In the genomic region with DNA sequence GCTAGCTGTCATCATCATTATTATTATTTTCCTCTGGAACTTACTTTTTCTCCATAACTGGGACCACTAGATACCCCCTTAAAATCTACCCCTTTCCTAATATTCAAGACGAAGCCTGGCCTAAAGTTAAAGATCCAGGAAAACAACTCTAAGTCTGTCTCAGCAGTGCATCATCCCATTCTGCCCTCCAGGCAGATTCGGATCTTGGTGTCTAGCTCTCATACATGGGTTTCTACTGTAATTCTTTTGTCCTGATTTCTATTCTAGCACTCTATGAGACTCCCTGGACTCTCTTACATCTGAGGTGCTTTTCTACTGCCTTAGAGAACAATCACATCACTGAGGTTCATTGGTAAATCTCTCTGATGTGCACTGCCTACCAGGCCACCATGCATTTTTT, we compare ENCODE assay signal across 25 cellular contexts. TPM values are rescaled to one million over a fixed set of nuclear protein-coding genes. Genes with fewer than 3 reads are reported as not detected.
"Had no signal": no experiment of that assay in that cellular context is flagged by ENCODE, and none has a peak within 500 bp of the region (broad histone marks: within the 10 kb centered on the region; RNA-seq: fewer than 3 reads in every experiment).

No MANE protein-coding gene starts in this region.

- H3K27me3 ChIP-seq: colonic mucosa, esophagus muscularis mucosa, gastroesophageal sphincter, heart left ventricle, hepatocyte, left lung had no signal

- H3K4me3 ChIP-seq: colonic mucosa, esophagus muscularis mucosa, gastroesophageal sphincter, heart left ventricle, hepatocyte, left lung, lower lobe of right lung, mucosa of descending colon had no signal

- H2AFZ ChIP-seq: hepatocyte had no signal

- H3K27ac Mint-ChIP-seq: dendritic cell treated with granulocyte-macrophage colony-stimulating factor and Interleukin-4, amounts not matched to agents 40 ng/mL and 50 ng/mL, for 4 days; effector memory CD8-positive, alpha-beta T cell; endodermal cell; immature natural killer cell; mesothelial cell of epicardium; naive B cell; naive thymus-derived CD8-positive, alpha-beta T cell had no signal

- H3K9me3 Mint-ChIP-seq: dendritic cell treated with granulocyte-macrophage colony-stimulating factor and Interleukin-4, amounts not matched to agents 40 ng/mL and 50 ng/mL, for 4 days; endodermal cell; mesothelial cell of epicardium; naive thymus-derived CD8-positive, alpha-beta T cell had no signal

- H3K36me3 ChIP-seq: colonic mucosa, esophagus muscularis mucosa, gastroesophageal sphincter, heart left ventricle, left lung, lower lobe of right lung had no signal

- H3K9me3 ChIP-seq: colonic mucosa, esophagus muscularis mucosa, gastroesophageal sphincter, heart left ventricle, left lung, lower lobe of right lung, mucosa of descending colon had no signal

- H3K79me2 ChIP-seq: hepatocyte had no signal

- H3K27ac ChIP-seq: colonic mucosa, esophagus muscularis mucosa, gastroesophageal sphincter, heart left ventricle, hepatocyte, left lung, lower lobe of right lung had no signal

- FAIRE-seq: endometrium, endothelial cell of umbilical vein, frontal cortex had no signal

- H3K27me3 Mint-ChIP-seq: dendritic cell treated with granulocyte-macrophage colony-stimulating factor and Interleukin-4, amounts not matched to agents 40 ng/mL and 50 ng/mL, for 4 days; effector memory CD8-positive, alpha-beta T cell; naive B cell had no signal

- ATAC-seq: effector memory CD8-positive, alpha-beta T cell; gastroesophageal sphincter; heart left ventricle; left cardiac atrium; left lung; left ventricle myocardium superior; lower lobe of right lung; mucosa of descending colon; naive thymus-derived CD8-positive, alpha-beta T cell had no signal

- H3K4me1 Mint-ChIP-seq: endodermal cell; immature natural killer cell; naive thymus-derived CD8-positive, alpha-beta T cell had no signal

- H3K4me2 ChIP-seq: hepatocyte had no signal

- DNase-seq: colonic mucosa; cortex of kidney; effector CD8-positive, alpha-beta T cell; effector memory CD8-positive, alpha-beta T cell; endodermal cell; heart left ventricle; hypothalamus; immature natural killer cell; islet precursor cell; left cardiac atrium; left lung; left ventricle myocardium superior; lower lobe of right lung; mesenchymal stem cell; mucosa of descending colon; naive B cell; naive thymus-derived CD8-positive, alpha-beta T cell had no signal

- H3K4me3 Mint-ChIP-seq: dendritic cell treated with granulocyte-macrophage colony-stimulating factor and Interleukin-4, amounts not matched to agents 40 ng/mL and 50 ng/mL, for 4 days; effector memory CD8-positive, alpha-beta T cell; endodermal cell; immature natural killer cell; mesothelial cell of epicardium; naive B cell; naive thymus-derived CD8-positive, alpha-beta T cell had no signal

- H3K36me3 Mint-ChIP-seq: mesothelial cell of epicardium; naive B cell; naive thymus-derived CD8-positive, alpha-beta T cell had no signal

- H3K4me1 ChIP-seq: colonic mucosa, esophagus muscularis mucosa, gastroesophageal sphincter, left lung, lower lobe of right lung had no signal

RNA-seq across cellular contexts. Expression of gene MAP2, which starts 35.5 kb away (rescaled TPM):
- polyA plus RNA-seq: immature natural killer cell; naive thymus-derived CD8-positive, alpha-beta T cell had no signal
